In genomic region chr3:16917256-16917935, GRCh38 we compare ENCODE assay signal across 12 cellular contexts. TPM values are rescaled to one million over a fixed set of nuclear protein-coding genes. Genes with fewer than 3 reads are reported as not detected.
DNase-seq lines count a peak whose midpoint lies in the region; ATAC-seq, FAIRE-seq and TF ChIP-seq lines count a peak whose summit lies in the region.
"Had no signal": no experiment of that assay in that cellular context is flagged by ENCODE, and none has a peak within 500 bp of the region (broad histone marks: within the 10 kb centered on the region; RNA-seq: fewer than 3 reads in every experiment).

No MANE protein-coding gene starts in this region.

- H3K4me1 ChIP-seq in ACC112 (ENCODE audit: control insufficient read depth, insufficient read depth, low read length, unreplicated experiment) (peaks cover 32% of the 10 kb centered on the region), GM12878 (ENCODE audit: control insufficient read depth, insufficient read depth, low read length) (peaks cover 33% of the 10 kb centered on the region), lung (ENCODE audit: control insufficient read depth in 2 of 2, insufficient read depth in 2 of 2, low read length in 2 of 2) (peaks cover 0 to 16% of the 10 kb centered on the region in 2 donors)

- H3K9ac ChIP-seq in GM12878 (ENCODE audit: control insufficient read depth, insufficient read depth, low read length), result no peak overlapping the region

- CTCF ChIA-PET in GM12878 (lab: Yijun Ruan, JAX), result interaction anchor here (0.6 to 5.7 kb wide), 12 partner anchors 11 to 284 kb away, joined by 3 to 52 read pairs (median 4); partner anchors contain the start of gene PLCL2

- TF ChIP-seq CTCF in GM12878 (IDR thresholded peaks at IDR 0.05 in 2 of 3, conservative IDR thresholded peaks at IDR 0.05 in 1 of 3; ENCODE audit: control insufficient read depth in 2 of 3, extremely low read depth in 1 of 3, insufficient read depth in 1 of 3, low read depth in 3 of 3, low read length in 3 of 3) (no peak), lung (IDR thresholded peaks at IDR 0.05; ENCODE audit: control extremely low read depth, extremely low read depth) (no peak)

- POLR2A ChIA-PET in GM12878 (lab: Charles Lee), result interaction anchor here (0.8 to 2.3 kb wide), 8 partner anchors 9 to 112 kb away, joined by 3 to 12 read pairs (median 4); no protein-coding TSS in a partner anchor

- SMC1A ChIA-PET in GM12878 (lab: Charles Lee; ENCODE audit: uncharacterized antibody, unreplicated experiment), result interaction anchor here (0.7 to 7.3 kb wide), 15 partner anchors 10 to 276 kb away, joined by 3 to 51 read pairs (median 4); partner anchors contain the start of gene PLCL2

- DNase-seq in ELR (ENCODE audit: low read depth) (peak; percentile 81), GM12878 (ENCODE audit: low read depth, low spot score) (no peak), lung (ENCODE audit: low spot score) (no peak), AML-193 (lab: John Stamatoyannopoulos, UW) (no peak), foreskin melanocyte (no peak)
- DNase-seq: caudate nucleus, NCI-H526 treated with DMSO at 0.1 percent for 48 hours had no signal

- H3K4me3 ChIP-seq in ACC112 (ENCODE audit: low read depth, low read length), result peak overlapping the region; percentile 17; the same call in 1 of the 2 replicates
- no peak overlapping the region for H3K4me3 ChIP-seq in GM12878
- no peak overlapping the region for H3K4me3 ChIP-seq in lung
- H3K4me3 ChIP-seq: SK-N-MC had no signal

- ATAC-seq in GM12878 (peak; percentile 12), lung (ENCODE audit: insufficient read depth, low FRiP score) (peak; percentile 11), GM21737 (IDR thresholded peaks at IDR 0.05; ENCODE audit: unreplicated experiment) (no peak), HG02870 (IDR thresholded peaks at IDR 0.05; ENCODE audit: unreplicated experiment) (no peak)

- H3K4me2 ChIP-seq in GM12878 (ENCODE audit: control insufficient read depth, insufficient read depth), result no peak overlapping the region; the same call in 1 of the 2 replicates

- H3K79me2 ChIP-seq in ACC112 (ENCODE audit: control insufficient read depth, insufficient read depth, low read length, unreplicated experiment), result no peaks in the 10 kb centered on the region
- peaks cover 93% of the 10 kb centered on the region for H3K79me2 ChIP-seq in GM12878 (ENCODE audit: control insufficient read depth, insufficient read depth, low read length)

- H3K27me3 ChIP-seq in ACC112 (ENCODE audit: insufficient read depth, low read length), result no peaks in the 10 kb centered on the region
- no peaks in the 10 kb centered on the region for H3K27me3 ChIP-seq in GM12878 (replicated peaks in 1 of 2; ENCODE audit: control insufficient read depth in 2 of 2, insufficient read depth in 2 of 2, low read length in 1 of 2)
- H3K27me3 ChIP-seq in lung (ENCODE audit: control insufficient read depth, insufficient read depth), result no peaks in the 10 kb centered on the region

- in situ Hi-C loops in GM12878 (cut with MboI), result loop anchor here (25.0 kb wide), 1 partner anchor 1555 kb away; no protein-coding TSS in a partner anchor

- no peak for FAIRE-seq in GM12878 (lab: Jason Lieb, UNC)
- FAIRE-seq: frontal cortex had no signal

- H3K36me3 ChIP-seq in ACC112 (ENCODE audit: insufficient read depth, low read length), result no peaks in the 10 kb centered on the region
- H3K36me3 ChIP-seq in GM12878 (ENCODE audit: control insufficient read depth in 2 of 2, insufficient read depth in 2 of 2, low read length in 1 of 2), result no peaks in the 10 kb centered on the region
- H3K36me3 ChIP-seq in lung (ENCODE audit: control insufficient read depth in 2 of 2, insufficient read depth in 2 of 2, low read length in 2 of 2), result no peaks in the 10 kb centered on the region

- RAD21 ChIA-PET in GM12878 (lab: Charles Lee; ENCODE audit: unreplicated experiment), result interaction anchor here (0.6 to 6.1 kb wide), 15 partner anchors 11 to 332 kb away, joined by 3 to 40 read pairs (median 5); partner anchors contain the start of gene PLCL2

- intact Hi-C loops in GM12878 (cut with micrococcal nuclease; ENCODE audit: unreplicated experiment), result no loop called here

- no peak overlapping the region for H2AFZ ChIP-seq in ACC112 (ENCODE audit: low read length, unreplicated experiment)
- H2AFZ ChIP-seq in GM12878 (ENCODE audit: control insufficient read depth, low read depth, low read length), result no peak overlapping the region

- H4K20me1 ChIP-seq in GM12878 (ENCODE audit: control insufficient read depth, insufficient read depth), result no peaks in the 10 kb centered on the region

- H3K9me3 ChIP-seq in GM12878 (replicated peaks; ENCODE audit: control insufficient read depth, insufficient read depth, low read length), result no peaks in the 10 kb centered on the region; the same call in 1 of the 3 replicates
- no peaks in the 10 kb centered on the region for H3K9me3 ChIP-seq in lung (ENCODE audit: control insufficient read depth in 2 of 2, insufficient read depth in 1 of 2, low read length in 1 of 2)

- BruUV-seq in GM12878 (replicated peaks; lab: Mats Ljungman, UMichigan), result no TSS peak

- TF ChIP-seq RAD21 in GM12878 (IDR thresholded peaks at IDR 0.05; ENCODE audit: insufficient read depth, low read depth, low read length), result no peak

- no peak for TF ChIP-seq POLR2A in GM12878 (IDR thresholded peaks at IDR 0.05; ENCODE audit: low read depth, low read length)

- H3K27ac ChIP-seq in ACC112 (ENCODE audit: low read depth, low read length) (peak overlapping the region; percentile 73), GM12878 (ENCODE audit: control insufficient read depth, insufficient read depth) (peak overlapping the region; percentile 28), lung (ENCODE audit: low read depth in 1 of 2, low read length in 1 of 2) (peak overlapping the region in 1 of 2 donors; percentile 87)
- H3K27ac ChIP-seq: SK-N-MC had no signal

- no peak for TF ChIP-seq EP300 in GM12878 (IDR thresholded peaks at IDR 0.05; ENCODE audit: borderline replicate concordance in 1 of 2, control insufficient read depth in 1 of 2, low read depth in 2 of 2, low read length in 2 of 2)

TF ChIP-seq in GM12878, 131 proteins besides CTCF, POLR2A, EP300 and RAD21:
- TF ChIP-seq EED (IDR thresholded peaks at IDR 0.05; ENCODE audit: low read depth) (0 out of 2 replicates have a peak, but pooled peaks have one; percentile 28), ZBED1 (IDR thresholded peaks at IDR 0.05; ENCODE audit: borderline replicate concordance) (0 out of 2 replicates have a peak, but pooled peaks have one; percentile 28), ELK1 (IDR thresholded peaks at IDR 0.05; ENCODE audit: low read depth, low read length) (no peak)
TF ChIP-seq in GM12878: peak in this region for 2.

RNA-seq across cellular contexts. Expression of gene PLCL2, which starts 32.6 kb away (rescaled TPM):
- 199 and 222 TPM in 2 replicates for total RNA-seq in GM12878 (2013; cell fraction: nucleolus; rRNA removed)
- total RNA-seq in GM12878 (2014; rRNA removed), result 31.8 and 33.4 TPM in 2 replicates
- total RNA-seq in GM12878 (2014; rRNA removed; fragmentation: Illumina TruSeq; extraction: Trizol), result 37.3 and 37.5 TPM in 2 replicates
- 27.3 and 27.8 TPM in 2 replicates for total RNA-seq in GM12878 (2021)
- polyA plus RNA-seq in GM12878 (2011; ENCODE audit: low read depth), result 19.3 TPM
- polyA plus RNA-seq in GM12878 (2011; rRNA removed), result 14.2 and 19.0 TPM in 2 replicates
- polyA plus RNA-seq in GM12878 (2011; cell fraction: cytosol; rRNA removed), result 8.2 and 9.4 TPM in 2 replicates
- polyA plus RNA-seq in GM12878 (2011; cell fraction: nucleus; rRNA removed), result 9.0 and 10.7 TPM in 2 replicates
- 25.8 and 28.8 TPM in 2 replicates for polyA plus RNA-seq in GM12878 (2012)
- 25.4 and 33.6 TPM in 2 replicates for polyA plus RNA-seq in GM12878 (2014; fragmentation: Illumina TruSeq; extraction: Trizol)
- polyA plus RNA-seq in GM12878 (2014; fragmentation: Nextera tagmentation; extraction: Ambion mirVana), result 1 to 10 TPM; 7.5 to 9.6 TPM
- 15.8 and 17.2 TPM in 2 replicates for polyA plus RNA-seq in GM12878 (2014; rRNA removed)
- polyA plus RNA-seq in GM12878 (2016; fragmentation: Nextera tagmentation; extraction: Ambion mirVana), result 10 to 100 TPM; 18.4 to 25.0 TPM
- polyA minus RNA-seq in GM12878 (2011; rRNA and poly(A)+ RNA removed), result 30.2 and 35.1 TPM in 2 replicates
- 10.1 and 10.3 TPM in 2 replicates for polyA minus RNA-seq in GM12878 (2011; cell fraction: cytosol; rRNA and poly(A)+ RNA removed)
- polyA minus RNA-seq in GM12878 (2011; cell fraction: nucleus; rRNA and poly(A)+ RNA removed), result 31.8 and 38.0 TPM in 2 replicates
- 10 to 100 TPM in 1 of 2 donors, 1 to 10 TPM in 1; 7.9 to 16.7 TPM for total RNA-seq in lung
- 1 to 10 TPM; 1.0 to 6.3 TPM for polyA plus RNA-seq in lung

Comparison
In these comparisons a context has a peak if more than half of its experiments do, and no peak if none do; other contexts are left out.
1. ATAC-seq: peak in GM12878 (single experiment) and lung (single experiment); none in GM21737 (single experiment) and HG02870 (single experiment).